1 cellular context compared by ENCODE assay signal in genomic region chrX:16745659-16746058, GRCh38.
TF ChIP-seq lines count a peak whose summit lies in the region.

No MANE protein-coding gene starts in this region.

TF ChIP-seq in HepG2, 621 proteins besides CTCF, POLR2A, EP300 and RAD21 (continued from another document and continues in another):
- TF ChIP-seq ZNF597 (CRISPR knock-in tag; IDR thresholded peaks at IDR 0.05), result no peak
- TF ChIP-seq TOE1 (CRISPR knock-in tag; IDR thresholded peaks at IDR 0.05), result no peak
- no peak for TF ChIP-seq DR1 (CRISPR knock-in tag; IDR thresholded peaks at IDR 0.05)
- no peak for TF ChIP-seq EZH2 (conservative IDR thresholded peaks at IDR 0.05; ENCODE audit: low read depth, low read length)
- peak; percentile 70 for TF ChIP-seq PAXIP1 (CRISPR knock-in tag; conservative IDR thresholded peaks at IDR 0.05)
- no peak for TF ChIP-seq HMG20B (CRISPR knock-in tag; conservative IDR thresholded peaks at IDR 0.05)
- no peak for TF ChIP-seq ZNF788 (CRISPR knock-in tag; IDR thresholded peaks at IDR 0.05; ENCODE audit: borderline replicate concordance)
- TF ChIP-seq SNAI1 (CRISPR knock-in tag; IDR thresholded peaks at IDR 0.05; ENCODE audit: borderline replicate concordance), result no peak
- no peak for TF ChIP-seq SYNCRIP (IDR thresholded peaks at IDR 0.05; ENCODE audit: insufficient read depth, low read depth, low read length)
- TF ChIP-seq TAF1 (CRISPR knock-in tag; IDR thresholded peaks at IDR 0.05), result no peak
- no peak for TF ChIP-seq LRRFIP1 (CRISPR knock-in tag; conservative IDR thresholded peaks at IDR 0.05)
- no peak for TF ChIP-seq NRL (CRISPR knock-in tag; IDR thresholded peaks at IDR 0.05; ENCODE audit: borderline replicate concordance)
- 0 out of 2 replicates have a peak, but pooled peaks have one; percentile 22 for TF ChIP-seq NR2F2 (IDR thresholded peaks at IDR 0.05; ENCODE audit: borderline replicate concordance, low read depth)
- peak; percentile 71 for TF ChIP-seq PRDM10 (CRISPR knock-in tag; IDR thresholded peaks at IDR 0.05; ENCODE audit: low read depth)
- no peak for TF ChIP-seq MTA3 (CRISPR knock-in tag; IDR thresholded peaks at IDR 0.05)
- TF ChIP-seq KLF6 (CRISPR knock-in tag; IDR thresholded peaks at IDR 0.05), result no peak
- TF ChIP-seq ZNF362 (CRISPR knock-in tag; IDR thresholded peaks at IDR 0.05; ENCODE audit: borderline replicate concordance), result peak; percentile 87
- peak; percentile 73; the same call in 1 of the 2 replicates for TF ChIP-seq HMG20A (CRISPR knock-in tag; IDR thresholded peaks at IDR 0.05; ENCODE audit: borderline replicate concordance)
- TF ChIP-seq RXRB (CRISPR knock-in tag; IDR thresholded peaks at IDR 0.05; ENCODE audit: borderline replicate concordance), result peak; percentile 65
- no peak for TF ChIP-seq SCMH1 (CRISPR knock-in tag; IDR thresholded peaks at IDR 0.05; ENCODE audit: borderline replicate concordance)
- TF ChIP-seq ZNF646 (CRISPR knock-in tag; IDR thresholded peaks at IDR 0.05), result no peak
- TF ChIP-seq ZNF280B (CRISPR knock-in tag; IDR thresholded peaks at IDR 0.05; ENCODE audit: borderline replicate concordance), result no peak
- no peak for TF ChIP-seq ZNF782 (CRISPR knock-in tag; IDR thresholded peaks at IDR 0.05; ENCODE audit: borderline replicate concordance)
- TF ChIP-seq ZNF710 (CRISPR knock-in tag; IDR thresholded peaks at IDR 0.05; ENCODE audit: borderline replicate concordance), result peak; percentile 99
- TF ChIP-seq ZNF564 (CRISPR knock-in tag; IDR thresholded peaks at IDR 0.05), result no peak
- TF ChIP-seq NCOA2 (CRISPR knock-in tag; IDR thresholded peaks at IDR 0.05), result peak; percentile 55; the same call in 1 of the 2 replicates
- peak; percentile 33; the same call in 1 of the 2 replicates for TF ChIP-seq FOXK1 (CRISPR knock-in tag; IDR thresholded peaks at IDR 0.05; ENCODE audit: borderline replicate concordance, low read depth)
- no peak for TF ChIP-seq CBFB (CRISPR knock-in tag; IDR thresholded peaks at IDR 0.05)
